11 cellular contexts compared by ENCODE assay signal in the genomic region with DNA sequence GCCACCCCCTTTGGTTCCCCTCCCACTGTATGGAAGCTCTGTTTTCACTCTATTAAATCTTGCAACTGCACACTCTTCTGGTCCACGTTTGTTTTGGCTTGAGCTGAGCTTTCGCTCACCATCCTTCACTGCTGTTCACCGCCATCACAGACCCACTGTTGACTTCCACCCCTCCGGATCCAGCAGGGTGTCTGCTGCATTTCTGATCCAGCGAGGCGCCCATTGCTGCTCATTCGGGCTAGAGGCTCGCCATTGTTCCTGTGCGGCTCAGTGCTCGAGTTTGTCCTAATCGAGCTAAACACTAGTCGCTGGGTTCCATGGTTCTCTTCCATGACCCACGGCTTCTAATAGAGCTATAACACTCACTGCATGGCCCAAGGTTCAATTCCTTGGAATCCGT. TPM values are rescaled to one million over a fixed set of nuclear protein-coding genes. Genes with fewer than 3 reads are reported as not detected.
DNase-seq lines count a peak whose midpoint lies in the region; ATAC-seq and TF ChIP-seq lines count a peak whose summit lies in the region.
"Had no signal": no experiment of that assay in that cellular context is flagged by ENCODE, and none has a peak within 500 bp of the region (broad histone marks: within the 10 kb centered on the region; RNA-seq: fewer than 3 reads in every experiment).

No MANE protein-coding gene starts in this region.

- H3K27me3 Mint-ChIP-seq in neural progenitor cell (ENCODE audit: insufficient read depth, low read depth), result peaks cover 6% of the 10 kb centered on the region

- H3K9me3 Mint-ChIP-seq in neural progenitor cell, result peaks cover 2% of the 10 kb centered on the region

- H2AFZ ChIP-seq in neural progenitor cell (replicated peaks), result no peak overlapping the region

- intact Hi-C loops in cardiac septum (cut with DNase I) (loop anchor here (2.0 kb wide), 1 partner anchor 39 kb away; no protein-coding TSS in a partner anchor), left ventricle myocardium superior (cut with micrococcal nuclease) (no loop called here), esophagus squamous epithelium (cut with DNase I) (no loop called here), aorta (cut with DNase I) (no loop called here)

- H3K79me2 ChIP-seq in neural progenitor cell (ENCODE audit: low read depth), result peaks cover 88% of the 10 kb centered on the region

- no peak overlapping the region for H3K9ac ChIP-seq in neural progenitor cell

- H3K27ac ChIP-seq in esophagus squamous epithelium (peak overlapping the region; percentile 78 to 99 (median 94)), neural progenitor cell (no peak overlapping the region), aorta (ENCODE audit: low read depth in 1 of 2, low read length in 2 of 2) (peak overlapping the region; percentile 94)

- no peak for ATAC-seq in left ventricle myocardium superior
- no peak for ATAC-seq in aorta (ENCODE audit: low FRiP score)
- ATAC-seq in GM21576 (IDR thresholded peaks at IDR 0.05; ENCODE audit: unreplicated experiment), result no peak
- ATAC-seq in HG03025 (IDR thresholded peaks at IDR 0.05; ENCODE audit: low FRiP score, unreplicated experiment), result no peak

- H4K20me1 ChIP-seq in neural progenitor cell (ENCODE audit: low read depth), result peaks cover 87% of the 10 kb centered on the region

- peak overlapping the region; percentile 33 for H3K27ac Mint-ChIP-seq in neural progenitor cell

- DNase-seq in cardiac septum (ENCODE audit: low spot score) (peak; percentile 72), left ventricle myocardium superior (no peak), esophagus squamous epithelium (lab: John Stamatoyannopoulos, UW) (no peak), neural progenitor cell (ENCODE audit: low spot score) (no peak), aorta (no peak)
- DNase-seq in stimulated activated CD4-positive, alpha-beta T cell treated with anti-CD3 and anti-CD28 coated beads, Interleukin-4, amount 100 ng/mL, for 4 hours, result no peak
- DNase-seq: DMS79 treated with DMSO at 0.1 percent for 48 hours, foreskin fibroblast, islet precursor cell had no signal

- H3K27me3 ChIP-seq in esophagus squamous epithelium, result no peaks in the 10 kb centered on the region
- no peaks in the 10 kb centered on the region for H3K27me3 ChIP-seq in neural progenitor cell
- H3K27me3 ChIP-seq in aorta (ENCODE audit: control insufficient read depth in 1 of 2, insufficient read depth in 2 of 2, low read length in 1 of 2), result no peaks in the 10 kb centered on the region

- no peak for TF ChIP-seq CTCF in esophagus squamous epithelium (IDR thresholded peaks at IDR 0.05)
- no peak for TF ChIP-seq CTCF in neural progenitor cell (IDR thresholded peaks at IDR 0.05)

- no peak overlapping the region for H3K4me2 ChIP-seq in neural progenitor cell

- peaks cover 60% of the 10 kb centered on the region for H3K4me1 Mint-ChIP-seq in neural progenitor cell

- H3F3A ChIP-seq in neural progenitor cell (ENCODE audit: low read depth), result peaks cover 45% of the 10 kb centered on the region

- H3K9me3 ChIP-seq in esophagus squamous epithelium (no peaks in the 10 kb centered on the region), neural progenitor cell (ENCODE audit: low read depth) (no peaks in the 10 kb centered on the region), aorta (ENCODE audit: control insufficient read depth, low read length) (no peaks in the 10 kb centered on the region)

- no peak overlapping the region for H3K4me3 ChIP-seq in esophagus squamous epithelium
- no peak overlapping the region for H3K4me3 ChIP-seq in neural progenitor cell
- H3K4me3 ChIP-seq in aorta (ENCODE audit: low read length in 2 of 2), result no peak overlapping the region

- H3K36me3 ChIP-seq in esophagus squamous epithelium, result peaks cover 0 to 47% (median 8%) of the 10 kb centered on the region in 3 donors
- H3K36me3 ChIP-seq in neural progenitor cell, result no peaks in the 10 kb centered on the region
- no peaks in the 10 kb centered on the region for H3K36me3 ChIP-seq in aorta (ENCODE audit: control insufficient read depth in 1 of 2, insufficient read depth in 2 of 2, low read length in 1 of 2)

- peaks cover 10% of the 10 kb centered on the region for H3K36me3 Mint-ChIP-seq in neural progenitor cell

- H3K4me1 ChIP-seq in esophagus squamous epithelium, result peaks cover 52 to 89% (median 80%) of the 10 kb centered on the region in 3 donors
- H3K4me1 ChIP-seq in neural progenitor cell, result peaks cover 45% of the 10 kb centered on the region
- peaks cover 0 to 3% of the 10 kb centered on the region in 2 donors for H3K4me1 ChIP-seq in aorta (ENCODE audit: control insufficient read depth in 1 of 2, insufficient read depth in 2 of 2, low read length in 2 of 2)

- no peak for TF ChIP-seq POLR2A in esophagus squamous epithelium (IDR thresholded peaks at IDR 0.05)

- 81 to 95% methylated on average over 4 to 9 of the region's 14 CpGs for WGBS in esophagus squamous epithelium, 2 donors
- WGBS in aorta, 2 donors, result 70 to 71% methylated on average over 14 of the region's 14 CpGs

- no peak overlapping the region for H3K4me3 Mint-ChIP-seq in neural progenitor cell

RNA-seq across cellular contexts. Expression of gene ACTN4, which starts 42.7 kb away (rescaled TPM):
- total RNA-seq in cardiac septum (190 TPM), left ventricle myocardium superior (131 TPM), esophagus squamous epithelium (100 to 1,000 TPM; 302 to 705 (median 414) TPM), neural progenitor cell (ENCODE audit: low replicate concordance) (127 and 233 TPM in 2 replicates), aorta (1,000 to 10,000 TPM in 1 of 2 donors, 100 to 1,000 TPM in 1; 794 to 1,985 TPM)
- 100 to 1,000 TPM; 111 to 163 TPM for polyA plus RNA-seq in aorta

RNA-seq across cellular contexts. Expression of gene CAPN12, which starts 54.1 kb away (rescaled TPM):
- total RNA-seq in cardiac septum (1.7 TPM), left ventricle myocardium superior (not detected), esophagus squamous epithelium (1 to 10 TPM; 1.5 to 4.2 (median 1.8) TPM), neural progenitor cell (ENCODE audit: low replicate concordance) (1.0 and 4.9 TPM in 2 replicates), aorta (1 to 10 TPM; 1.9 to 2.8 TPM)
- polyA plus RNA-seq in aorta, result 1 to 10 TPM; 1.0 to 4.5 TPM
